ENCODE assay signal across 14 cellular contexts in genomic region chr16:89749637-89750036, GRCh38. TPM values are rescaled to one million over a fixed set of nuclear protein-coding genes. Genes with fewer than 3 reads are reported as not detected.
DNase-seq lines count a peak whose midpoint lies in the region; ATAC-seq and TF ChIP-seq lines count a peak whose summit lies in the region.
"Had no signal": no experiment of that assay in that cellular context is flagged by ENCODE, and none has a peak within 500 bp of the region (broad histone marks: within the 10 kb centered on the region; RNA-seq: fewer than 3 reads in every experiment).

No MANE protein-coding gene starts in this region.

- no peak for TF ChIP-seq CTCF in neural progenitor cell (IDR thresholded peaks at IDR 0.05)
- TF ChIP-seq CTCF in foreskin fibroblast (IDR thresholded peaks at IDR 0.05; ENCODE audit: low read depth, low read length), result no peak

- no peaks in the 10 kb centered on the region for H4K20me1 ChIP-seq in neural progenitor cell (ENCODE audit: low read depth)

- no peaks in the 10 kb centered on the region for H3K4me1 ChIP-seq in CD4-positive, CD25-positive, alpha-beta regulatory T cell (ENCODE audit: control insufficient read depth, insufficient read depth, low read length, poor library complexity, severe bottlenecking)
- H3K4me1 ChIP-seq in neural progenitor cell, result no peaks in the 10 kb centered on the region
- H3K4me1 ChIP-seq: gastrocnemius medialis, uterus had no signal

- no peak for ATAC-seq in CD4-positive, CD25-positive, alpha-beta regulatory T cell (ENCODE audit: low read depth in 2 of 2)
- peak; percentile 76 for ATAC-seq in esophagus mucosa
- no peak for ATAC-seq in HG03025 (IDR thresholded peaks at IDR 0.05; ENCODE audit: low FRiP score, unreplicated experiment)
- ATAC-seq in GM18511 (IDR thresholded peaks at IDR 0.05; ENCODE audit: unreplicated experiment), result no peak
- ATAC-seq: activated CD8-positive, alpha-beta T cell treated with anti-CD3 and anti-CD28 coated beads for 36 hours; gastrocnemius medialis had no signal

- peaks cover 0 to 17% (median 3%) of the 10 kb centered on the region in 4 donors for H3K4me1 Mint-ChIP-seq in CD4-positive, CD25-positive, alpha-beta regulatory T cell
- no peaks in the 10 kb centered on the region for H3K4me1 Mint-ChIP-seq in neural progenitor cell
- H3K4me1 Mint-ChIP-seq: brain had no signal

- no peaks in the 10 kb centered on the region for H3F3A ChIP-seq in neural progenitor cell (ENCODE audit: low read depth)

- peaks cover 39% of the 10 kb centered on the region for H3K36me3 ChIP-seq in CD4-positive, CD25-positive, alpha-beta regulatory T cell (ENCODE audit: control insufficient read depth, insufficient read depth, low read length)
- H3K36me3 ChIP-seq in neural progenitor cell, result no peaks in the 10 kb centered on the region
- H3K36me3 ChIP-seq: gastrocnemius medialis, uterus had no signal

- no peak overlapping the region for H2AFZ ChIP-seq in neural progenitor cell (replicated peaks)

- peaks cover 0 to 1% (median 0%) of the 10 kb centered on the region in 7 donors for H3K9me3 Mint-ChIP-seq in CD4-positive, CD25-positive, alpha-beta regulatory T cell
- no peaks in the 10 kb centered on the region for H3K9me3 Mint-ChIP-seq in neural progenitor cell
- H3K9me3 Mint-ChIP-seq: activated CD8-positive, alpha-beta T cell treated with anti-CD3 and anti-CD28 coated beads for 36 hours; brain had no signal

- H3K27me3 Mint-ChIP-seq in CD4-positive, CD25-positive, alpha-beta regulatory T cell, result no peaks in the 10 kb centered on the region
- H3K27me3 Mint-ChIP-seq in neural progenitor cell (ENCODE audit: insufficient read depth, low read depth), result no peaks in the 10 kb centered on the region
- H3K27me3 Mint-ChIP-seq: activated CD8-positive, alpha-beta T cell treated with anti-CD3 and anti-CD28 coated beads for 36 hours had no signal

- H3K9me3 ChIP-seq in CD4-positive, CD25-positive, alpha-beta regulatory T cell (ENCODE audit: control insufficient read depth in 2 of 2, low read length in 2 of 2), result no peaks in the 10 kb centered on the region
- H3K9me3 ChIP-seq in neural progenitor cell (ENCODE audit: low read depth), result no peaks in the 10 kb centered on the region
- H3K9me3 ChIP-seq: gastrocnemius medialis, uterus had no signal

- peak overlapping the region; percentile 62 to 96 (median 69) for H3K27ac Mint-ChIP-seq in CD4-positive, CD25-positive, alpha-beta regulatory T cell
- peak overlapping the region; percentile 82 for H3K27ac Mint-ChIP-seq in neural progenitor cell
- H3K27ac Mint-ChIP-seq: activated CD8-positive, alpha-beta T cell treated with anti-CD3 and anti-CD28 coated beads for 36 hours had no signal

- no peak for DNase-seq in CD4-positive, CD25-positive, alpha-beta regulatory T cell
- DNase-seq in NOMO-1 treated with DMSO at 0.1 percent for 48 hours (lab: John Stamatoyannopoulos, UW; ENCODE audit: unreplicated experiment), result peak; percentile 79
- no peak for DNase-seq in neural progenitor cell (ENCODE audit: low spot score)
- no peak for DNase-seq in putamen (ENCODE audit: low spot score)
- DNase-seq in foreskin fibroblast, result no peak
- DNase-seq: activated CD8-positive, alpha-beta T cell treated with anti-CD3 and anti-CD28 coated beads for 36 hours; AML-193; gastrocnemius medialis; NCI-H510A; uterus had no signal

- no peak overlapping the region for H3K27ac ChIP-seq in CD4-positive, CD25-positive, alpha-beta regulatory T cell (ENCODE audit: insufficient read depth, low read length, poor library complexity, severe bottlenecking)
- no peak overlapping the region for H3K27ac ChIP-seq in neural progenitor cell
- H3K27ac ChIP-seq: gastrocnemius medialis, uterus had no signal

- H3K79me2 ChIP-seq in neural progenitor cell (ENCODE audit: low read depth), result no peaks in the 10 kb centered on the region

- H3K36me3 Mint-ChIP-seq in CD4-positive, CD25-positive, alpha-beta regulatory T cell, result peaks cover 4% of the 10 kb centered on the region
- H3K36me3 Mint-ChIP-seq in neural progenitor cell, result peaks cover 24% of the 10 kb centered on the region

- no peak overlapping the region for H3K9ac ChIP-seq in neural progenitor cell

- no peak overlapping the region for H3K4me3 Mint-ChIP-seq in CD4-positive, CD25-positive, alpha-beta regulatory T cell
- H3K4me3 Mint-ChIP-seq in neural progenitor cell, result no peak overlapping the region
- H3K4me3 Mint-ChIP-seq: activated CD8-positive, alpha-beta T cell treated with anti-CD3 and anti-CD28 coated beads for 36 hours; brain had no signal

- no peak overlapping the region for H3K4me3 ChIP-seq in CD4-positive, CD25-positive, alpha-beta regulatory T cell (ENCODE audit: low read depth, low read length)
- no peak overlapping the region for H3K4me3 ChIP-seq in neural progenitor cell
- no peak overlapping the region for H3K4me3 ChIP-seq in foreskin fibroblast (ENCODE audit: low read depth in 1 of 2, low read length in 2 of 2)
- H3K4me3 ChIP-seq: gastrocnemius medialis, uterus had no signal

- H3K27me3 ChIP-seq in CD4-positive, CD25-positive, alpha-beta regulatory T cell (ENCODE audit: control insufficient read depth, insufficient read depth, low read length), result no peaks in the 10 kb centered on the region
- H3K27me3 ChIP-seq in neural progenitor cell, result no peaks in the 10 kb centered on the region
- H3K27me3 ChIP-seq: gastrocnemius medialis, uterus had no signal

- no peak overlapping the region for H3K4me2 ChIP-seq in neural progenitor cell

RNA-seq across cellular contexts. Expression of gene ZNF276, which starts 28.3 kb away (rescaled TPM):
- total RNA-seq in CD4-positive, CD25-positive, alpha-beta regulatory T cell, result 108 TPM
- 10 to 100 TPM; 15.5 to 20.9 (median 19.7) TPM for polyA plus RNA-seq in CD4-positive, CD25-positive, alpha-beta regulatory T cell
- total RNA-seq in esophagus mucosa (22.0 TPM), neural progenitor cell (ENCODE audit: low replicate concordance) (8.4 and 21.7 TPM in 2 replicates)

RNA-seq across cellular contexts. Expression of gene VPS9D1, which starts 28.9 kb away (rescaled TPM):
- total RNA-seq in CD4-positive, CD25-positive, alpha-beta regulatory T cell, result 22.0 TPM
- polyA plus RNA-seq in CD4-positive, CD25-positive, alpha-beta regulatory T cell, result under 1 TPM; 0.13 to 0.41 (median 0.34) TPM
- total RNA-seq in esophagus mucosa (21.0 TPM), neural progenitor cell (ENCODE audit: low replicate concordance) (1.6 and 4.7 TPM in 2 replicates)

RNA-seq across cellular contexts. Expression of gene SPATA2L, which starts 48.1 kb away (rescaled TPM):
- 15.6 TPM for total RNA-seq in CD4-positive, CD25-positive, alpha-beta regulatory T cell
- 1 to 10 TPM; 5.6 to 8.8 (median 8.1) TPM for polyA plus RNA-seq in CD4-positive, CD25-positive, alpha-beta regulatory T cell
- total RNA-seq in esophagus mucosa (6.0 TPM), neural progenitor cell (ENCODE audit: low replicate concordance) (7.6 and 13.2 TPM in 2 replicates)
